In genomic region chr1:36842448-36842847, GRCh38 we compare ENCODE assay signal across 29 cellular contexts.
"Had no signal": no experiment of that assay in that cellular context is flagged by ENCODE, and none has a peak within 500 bp of the region (broad histone marks: within the 10 kb centered on the region; RNA-seq: fewer than 3 reads in every experiment).

No MANE protein-coding gene starts in this region.

- H3K4me1 ChIP-seq: esophagus muscularis mucosa, foreskin keratinocyte, gastrocnemius medialis, heart left ventricle had no signal

- H3K4me3 ChIP-seq: esophagus muscularis mucosa, gastrocnemius medialis, heart left ventricle had no signal

- H3K4me1 Mint-ChIP-seq: activated CD4-positive, alpha-beta T cell treated with anti-CD3 and anti-CD28 coated beads for 36 hours; activated CD4-positive, alpha-beta T cell treated with anti-CD3 and anti-CD28 coated beads, Interleukin-2, amount 10 ng/mL, durations not matched to agents 24 days and 14 days; activated naive CD4-positive, alpha-beta T cell treated with anti-CD3 and anti-CD28 coated beads, Interleukin-2, amount 10 ng/mL, durations not matched to agents 7 days and 5 days; activated naive CD8-positive, alpha-beta T cell treated with anti-CD3 and anti-CD28 coated beads, Interleukin-2, amount 10 ng/mL, durations not matched to agents 7 days and 5 days; central memory CD8-positive, alpha-beta T cell had no signal

- H3K27me3 Mint-ChIP-seq: activated CD4-positive, alpha-beta T cell treated with anti-CD3 and anti-CD28 coated beads for 36 hours; activated CD4-positive, alpha-beta T cell treated with anti-CD3 and anti-CD28 coated beads, Interleukin-2, amount 10 ng/mL, durations not matched to agents 24 days and 14 days had no signal

- H3K27me3 ChIP-seq: brain microvascular endothelial cell, foreskin keratinocyte had no signal

- H3K9me3 Mint-ChIP-seq: activated CD4-positive, alpha-beta memory T cell treated with anti-CD3 and anti-CD28 coated beads for 36 hours; activated CD4-positive, alpha-beta T cell treated with anti-CD3 and anti-CD28 coated beads, Interleukin-2, amount 10 ng/mL, durations not matched to agents 24 days and 14 days; activated naive CD4-positive, alpha-beta T cell treated with anti-CD3 and anti-CD28 coated beads, Interleukin-2, amount 10 ng/mL, durations not matched to agents 7 days and 5 days; activated naive CD4-positive, alpha-beta T cell treated with anti-CD3 and anti-CD28 coated beads, Interleukin-2, amount 50 U/mL, for 72 hours; activated naive CD8-positive, alpha-beta T cell treated with anti-CD3 and anti-CD28 coated beads, Interleukin-2, amount 10 ng/mL, durations not matched to agents 7 days and 5 days; activated T-cell treated with anti-CD3 and anti-CD28 coated beads, Interleukin-2, amount 50 U/mL, for 24 hours; activated T-cell treated with anti-CD3 and anti-CD28 coated beads, Interleukin-2, amount 50 U/mL, for 72 hours; central memory CD8-positive, alpha-beta T cell; effector memory CD8-positive, alpha-beta T cell; T-helper 2 cell treated with Interferon-gamma antibody and Interleukin-4, amounts not matched to agents 5 μg/mL and 100 μg/mL, for 36 hours had no signal

- ATAC-seq: activated CD4-positive, alpha-beta T cell treated with anti-CD3 and anti-CD28 coated beads for 36 hours; activated naive CD4-positive, alpha-beta T cell treated with anti-CD3 and anti-CD28 coated beads, Interleukin-2, amount 50 U/mL, for 72 hours; activated T-cell treated with anti-CD3 and anti-CD28 coated beads, Interleukin-2, amount 50 U/mL, for 72 hours; effector memory CD8-positive, alpha-beta T cell; foreskin keratinocyte; gastrocnemius medialis; heart left ventricle had no signal

- H3K36me3 Mint-ChIP-seq: activated CD4-positive, alpha-beta memory T cell treated with anti-CD3 and anti-CD28 coated beads for 36 hours; activated naive CD4-positive, alpha-beta T cell treated with anti-CD3 and anti-CD28 coated beads, Interleukin-2, amount 10 ng/mL, durations not matched to agents 7 days and 5 days; activated naive CD4-positive, alpha-beta T cell treated with anti-CD3 and anti-CD28 coated beads, Interleukin-2, amount 50 U/mL, for 72 hours; activated naive CD8-positive, alpha-beta T cell treated with anti-CD3 and anti-CD28 coated beads, Interleukin-2, amount 10 ng/mL, durations not matched to agents 7 days and 5 days had no signal

- DNase-seq: activated CD4-positive, alpha-beta memory T cell treated with anti-CD3 and anti-CD28 coated beads for 36 hours; activated CD4-positive, alpha-beta T cell treated with anti-CD3 and anti-CD28 coated beads for 36 hours; activated CD4-positive, alpha-beta T cell treated with anti-CD3 and anti-CD28 coated beads, Interleukin-2, amount 10 ng/mL, durations not matched to agents 24 days and 14 days; activated CD4-positive, CD25-positive, alpha-beta regulatory T cell; activated CD4-positive, CD25-positive, alpha-beta regulatory T cell treated with anti-CD3 and anti-CD28 coated beads, Interleukin-2, amount 50 U/mL, for 72 hours; activated CD8-positive, alpha-beta memory T cell treated with anti-CD3 and anti-CD28 coated beads, Interleukin-2, amount 50 U/mL, for 48 hours; activated gamma-delta T cell; activated naive CD4-positive, alpha-beta T cell; activated naive CD4-positive, alpha-beta T cell treated with anti-CD3 and anti-CD28 coated beads, Interleukin-2, amount 10 ng/mL, durations not matched to agents 7 days and 5 days; activated naive CD8-positive, alpha-beta T cell treated with anti-CD3 and anti-CD28 coated beads, Interleukin-2, amount 10 ng/mL, durations not matched to agents 7 days and 5 days; activated T-cell treated with anti-CD3 and anti-CD28 coated beads for 4 hours; activated T-cell treated with anti-CD3 and anti-CD28 coated beads, Interleukin-2, amount 50 U/mL, for 24 hours; activated T-cell treated with anti-CD3 and anti-CD28 coated beads, Interleukin-2, amount 50 U/mL, for 72 hours; brain microvascular endothelial cell; cortex of kidney; dermis blood vessel endothelial cell; effector CD4-positive, alpha-beta T cell; effector memory CD8-positive, alpha-beta T cell; erythroblast; foreskin keratinocyte; gastrocnemius medialis; glutamatergic neuron; hypothalamus; T1000 had no signal

- H3K36me3 ChIP-seq: brain microvascular endothelial cell, esophagus muscularis mucosa, gastrocnemius medialis, heart left ventricle had no signal

- H3K9me3 ChIP-seq: esophagus muscularis mucosa, gastrocnemius medialis, heart left ventricle had no signal

- H3K27ac ChIP-seq: brain microvascular endothelial cell, esophagus muscularis mucosa, foreskin keratinocyte, gastrocnemius medialis, heart left ventricle had no signal

- H3K4me3 Mint-ChIP-seq: activated CD4-positive, alpha-beta memory T cell treated with anti-CD3 and anti-CD28 coated beads for 36 hours; activated CD4-positive, alpha-beta T cell treated with anti-CD3 and anti-CD28 coated beads for 36 hours; activated CD4-positive, alpha-beta T cell treated with anti-CD3 and anti-CD28 coated beads, Interleukin-2, amount 10 ng/mL, durations not matched to agents 24 days and 14 days; activated naive CD4-positive, alpha-beta T cell treated with anti-CD3 and anti-CD28 coated beads, Interleukin-2, amount 10 ng/mL, durations not matched to agents 7 days and 5 days; activated naive CD8-positive, alpha-beta T cell treated with anti-CD3 and anti-CD28 coated beads, Interleukin-2, amount 10 ng/mL, durations not matched to agents 7 days and 5 days; activated T-cell treated with anti-CD3 and anti-CD28 coated beads, Interleukin-2, amount 50 U/mL, for 24 hours; activated T-cell treated with anti-CD3 and anti-CD28 coated beads, Interleukin-2, amount 50 U/mL, for 72 hours; central memory CD8-positive, alpha-beta T cell; effector memory CD8-positive, alpha-beta T cell; T-helper 2 cell treated with Interferon-gamma antibody and Interleukin-4, amounts not matched to agents 5 μg/mL and 100 μg/mL, for 36 hours had no signal

- H3K27ac Mint-ChIP-seq: activated CD4-positive, alpha-beta memory T cell treated with anti-CD3 and anti-CD28 coated beads for 36 hours; activated CD4-positive, alpha-beta T cell treated with anti-CD3 and anti-CD28 coated beads for 36 hours; activated CD4-positive, alpha-beta T cell treated with anti-CD3 and anti-CD28 coated beads, Interleukin-2, amount 10 ng/mL, durations not matched to agents 24 days and 14 days; activated naive CD4-positive, alpha-beta T cell treated with anti-CD3 and anti-CD28 coated beads, Interleukin-2, amount 10 ng/mL, durations not matched to agents 7 days and 5 days; activated naive CD4-positive, alpha-beta T cell treated with anti-CD3 and anti-CD28 coated beads, Interleukin-2, amount 50 U/mL, for 72 hours; activated naive CD8-positive, alpha-beta T cell treated with anti-CD3 and anti-CD28 coated beads, Interleukin-2, amount 10 ng/mL, durations not matched to agents 7 days and 5 days; activated T-cell treated with anti-CD3 and anti-CD28 coated beads, Interleukin-2, amount 50 U/mL, for 24 hours; activated T-cell treated with anti-CD3 and anti-CD28 coated beads, Interleukin-2, amount 50 U/mL, for 72 hours; effector memory CD8-positive, alpha-beta T cell; T-helper 2 cell treated with Interferon-gamma antibody and Interleukin-4, amounts not matched to agents 5 μg/mL and 100 μg/mL, for 36 hours had no signal
